Comparison of ENCODE assay signal across 15 cellular contexts in the genomic region with DNA sequence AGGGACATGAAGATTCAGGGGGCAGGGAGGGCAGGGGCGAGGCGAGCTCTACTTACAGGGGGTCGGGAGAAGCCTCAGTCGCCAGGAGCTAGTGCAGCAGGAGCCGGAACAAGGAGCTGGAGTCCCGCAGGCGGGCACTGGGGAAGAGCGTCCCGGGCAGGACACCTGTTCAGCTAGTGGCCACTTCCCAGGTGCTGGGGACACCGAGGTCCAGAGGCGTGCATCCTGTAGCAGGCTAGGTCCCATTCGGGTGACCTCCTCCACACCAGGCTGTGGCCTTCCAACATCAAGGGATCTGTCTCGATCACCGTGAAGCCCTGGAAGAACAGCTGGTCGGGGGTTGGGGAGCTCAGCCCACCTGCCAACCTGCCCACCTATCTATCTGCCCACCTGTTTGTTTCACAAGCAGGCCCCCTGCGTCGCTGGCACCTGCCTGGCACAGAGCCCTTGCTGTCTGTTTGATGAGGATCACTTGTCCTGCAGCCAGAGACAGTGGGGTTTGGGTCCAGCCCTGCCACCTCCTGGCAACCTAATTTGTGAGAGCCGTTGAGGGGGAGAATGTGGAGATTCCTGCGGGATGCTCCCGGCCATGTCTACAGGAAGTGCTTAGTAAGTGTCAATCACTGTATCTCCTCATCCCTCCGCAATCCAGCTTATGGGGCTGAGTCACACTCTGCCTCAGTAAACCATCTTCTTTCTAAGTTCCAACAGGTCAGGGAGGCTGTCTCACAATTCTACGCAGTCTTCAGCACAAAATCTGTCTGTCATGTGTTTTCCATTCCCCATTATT.
DNase-seq lines count a peak whose midpoint lies in the region; ATAC-seq and TF ChIP-seq lines count a peak whose summit lies in the region.
"Had no signal": no experiment of that assay in that cellular context is flagged by ENCODE, and none has a peak within 500 bp of the region (broad histone marks: within the 10 kb centered on the region; RNA-seq: fewer than 3 reads in every experiment).

No MANE protein-coding gene starts in this region.

- H4K20me1 ChIP-seq in GM23338 (replicated peaks; ENCODE audit: insufficient read depth) (no peaks in the 10 kb centered on the region), MM.1S (ENCODE audit: insufficient read depth, low read length) (no peaks in the 10 kb centered on the region)

- H3K4me1 ChIP-seq in lower lobe of right lung (no peaks in the 10 kb centered on the region), GM23338 (ENCODE audit: insufficient read depth) (no peaks in the 10 kb centered on the region), MM.1S (ENCODE audit: low read length) (no peaks in the 10 kb centered on the region)
- no peaks in the 10 kb centered on the region for H3K4me1 ChIP-seq in CD8-positive, alpha-beta T cell (ENCODE audit: insufficient read depth, low read length)
- H3K4me1 ChIP-seq: Caco-2, right atrium auricular region, vagina had no signal

- H3K4me2 ChIP-seq in GM23338 (no peak overlapping the region), MM.1S (ENCODE audit: low read depth, low read length) (no peak overlapping the region)

- H3K79me2 ChIP-seq in GM23338 (replicated peaks; ENCODE audit: insufficient read depth) (no peaks in the 10 kb centered on the region), MM.1S (ENCODE audit: low read length) (no peaks in the 10 kb centered on the region)

- H2AFZ ChIP-seq in GM23338 (no peak overlapping the region), MM.1S (ENCODE audit: low read length) (no peak overlapping the region)

- peaks cover 7% of the 10 kb centered on the region for H3K27me3 Mint-ChIP-seq in GM23338 (ENCODE audit: insufficient read depth, low read depth, poor library complexity)
- H3K27me3 Mint-ChIP-seq in CD8-positive, alpha-beta T cell (ENCODE audit: low read depth), result peaks cover 15% of the 10 kb centered on the region
- H3K27me3 Mint-ChIP-seq: activated CD4-positive, alpha-beta memory T cell treated with anti-CD3 and anti-CD28 coated beads, Interleukin-2, amount 10 ng/mL, durations not matched to agents 7 days and 5 days; stimulated activated naive CD8-positive, alpha-beta T cell treated with anti-CD3 and anti-CD28 coated beads, Interleukin-15, amount 100 ng/mL, for 72 hours had no signal

- H3K4me3 Mint-ChIP-seq in GM23338, result no peak overlapping the region
- H3K4me3 Mint-ChIP-seq in CD8-positive, alpha-beta T cell, result no peak overlapping the region
- H3K4me3 Mint-ChIP-seq: activated CD4-positive, alpha-beta memory T cell treated with anti-CD3 and anti-CD28 coated beads, Interleukin-2, amount 10 ng/mL, durations not matched to agents 7 days and 5 days; stimulated activated naive CD8-positive, alpha-beta T cell treated with anti-CD3 and anti-CD28 coated beads, Interleukin-15, amount 100 ng/mL, for 72 hours had no signal

- no peaks in the 10 kb centered on the region for H3F3A ChIP-seq in GM23338 (replicated peaks; ENCODE audit: low read depth)
- H3F3A ChIP-seq in MM.1S (ENCODE audit: insufficient read depth, low read length), result no peaks in the 10 kb centered on the region

- no peaks in the 10 kb centered on the region for H3K9me3 Mint-ChIP-seq in GM23338
- H3K9me3 Mint-ChIP-seq in CD8-positive, alpha-beta T cell, result no peaks in the 10 kb centered on the region
- H3K9me3 Mint-ChIP-seq: activated CD4-positive, alpha-beta memory T cell treated with anti-CD3 and anti-CD28 coated beads, Interleukin-2, amount 10 ng/mL, durations not matched to agents 7 days and 5 days; stimulated activated naive CD8-positive, alpha-beta T cell treated with anti-CD3 and anti-CD28 coated beads, Interleukin-15, amount 100 ng/mL, for 72 hours had no signal

- H3K36me3 Mint-ChIP-seq in GM23338 (ENCODE audit: low read depth), result no peaks in the 10 kb centered on the region
- no peaks in the 10 kb centered on the region for H3K36me3 Mint-ChIP-seq in CD8-positive, alpha-beta T cell

- no peak overlapping the region for H3K4me3 ChIP-seq in lower lobe of right lung
- H3K4me3 ChIP-seq in GM23338, result no peak overlapping the region
- H3K4me3 ChIP-seq in CD8-positive, alpha-beta T cell (ENCODE audit: low read depth, low read length), result no peak overlapping the region
- no peak overlapping the region for H3K4me3 ChIP-seq in MM.1S (ENCODE audit: low read length)
- H3K4me3 ChIP-seq: right atrium auricular region, vagina had no signal

- no peak for TF ChIP-seq CTCF in lower lobe of right lung (IDR thresholded peaks at IDR 0.05)
- no peak for TF ChIP-seq CTCF in GM23338 (conservative IDR thresholded peaks at IDR 0.05; ENCODE audit: low read depth in 2 of 2)
- TF ChIP-seq CTCF in CD8-positive, alpha-beta T cell (IDR thresholded peaks at IDR 0.05), result no peak
- TF ChIP-seq CTCF in MM.1S (IDR thresholded peaks at IDR 0.05; ENCODE audit: low read length), result no peak

- H3K27me3 ChIP-seq in lower lobe of right lung (ENCODE audit: low read depth), result peaks cover 13% of the 10 kb centered on the region
- H3K27me3 ChIP-seq in GM23338 (ENCODE audit: insufficient read depth), result no peaks in the 10 kb centered on the region
- no peaks in the 10 kb centered on the region for H3K27me3 ChIP-seq in CD8-positive, alpha-beta T cell (ENCODE audit: insufficient read depth, low read length)
- H3K27me3 ChIP-seq in MM.1S (replicated peaks; ENCODE audit: insufficient read depth, low read length), result peaks cover 91% of the 10 kb centered on the region
- H3K27me3 ChIP-seq: right atrium auricular region, vagina had no signal

- POLR2A ChIA-PET in CD8-positive, alpha-beta T cell (lab: Charles Lee), result no interaction called here

- DNase-seq in left ventricle myocardium superior, result peak; percentile 7
- no peak for DNase-seq in left cardiac atrium
- peak; percentile 69 for DNase-seq in NCI-H69 (lab: John Stamatoyannopoulos, UW)
- peak; percentile 36 for DNase-seq in lower lobe of right lung
- no peak for DNase-seq in GM23338 (ENCODE audit: low spot score)
- DNase-seq in CD8-positive, alpha-beta T cell, result no peak
- DNase-seq in MM.1S, result no peak
- DNase-seq: activated CD4-positive, alpha-beta memory T cell treated with anti-CD3 and anti-CD28 coated beads, Interleukin-2, amount 10 ng/mL, durations not matched to agents 7 days and 5 days; mesenchymal stem cell; NCI-H1930; stimulated activated naive CD8-positive, alpha-beta T cell treated with anti-CD3 and anti-CD28 coated beads, Interleukin-15, amount 100 ng/mL, for 72 hours had no signal

- no peak overlapping the region for H3K27ac Mint-ChIP-seq in GM23338
- no peak overlapping the region for H3K27ac Mint-ChIP-seq in CD8-positive, alpha-beta T cell
- H3K27ac Mint-ChIP-seq: activated CD4-positive, alpha-beta memory T cell treated with anti-CD3 and anti-CD28 coated beads, Interleukin-2, amount 10 ng/mL, durations not matched to agents 7 days and 5 days; stimulated activated naive CD8-positive, alpha-beta T cell treated with anti-CD3 and anti-CD28 coated beads, Interleukin-15, amount 100 ng/mL, for 72 hours had no signal

- H3K36me3 ChIP-seq in lower lobe of right lung, result no peaks in the 10 kb centered on the region
- no peaks in the 10 kb centered on the region for H3K36me3 ChIP-seq in GM23338 (ENCODE audit: insufficient read depth)
- H3K36me3 ChIP-seq in CD8-positive, alpha-beta T cell (ENCODE audit: insufficient read depth, low read length), result no peaks in the 10 kb centered on the region
- H3K36me3 ChIP-seq in MM.1S (replicated peaks; ENCODE audit: insufficient read depth, low read length), result no peaks in the 10 kb centered on the region
- H3K36me3 ChIP-seq: right atrium auricular region, vagina had no signal

- peaks cover 4% of the 10 kb centered on the region; the same call in 2 of the 3 replicates for H3K4me1 Mint-ChIP-seq in GM23338
- no peaks in the 10 kb centered on the region for H3K4me1 Mint-ChIP-seq in CD8-positive, alpha-beta T cell (ENCODE audit: low read depth)
- H3K4me1 Mint-ChIP-seq: activated CD4-positive, alpha-beta memory T cell treated with anti-CD3 and anti-CD28 coated beads, Interleukin-2, amount 10 ng/mL, durations not matched to agents 7 days and 5 days; stimulated activated naive CD8-positive, alpha-beta T cell treated with anti-CD3 and anti-CD28 coated beads, Interleukin-15, amount 100 ng/mL, for 72 hours had no signal

- no peak overlapping the region for H3K9ac ChIP-seq in MM.1S (ENCODE audit: low read length)

- CTCF ChIA-PET in CD8-positive, alpha-beta T cell (lab: Charles Lee), result no interaction called here

- H3K9me2 ChIP-seq in GM23338 (ENCODE audit: insufficient read depth) (no peaks in the 10 kb centered on the region), MM.1S (replicated peaks; ENCODE audit: insufficient read depth, low read length) (no peaks in the 10 kb centered on the region)

- H3K9me3 ChIP-seq in lower lobe of right lung (no peaks in the 10 kb centered on the region), MM.1S (replicated peaks; ENCODE audit: insufficient read depth, low read length) (no peaks in the 10 kb centered on the region)
- no peaks in the 10 kb centered on the region for H3K9me3 ChIP-seq in CD8-positive, alpha-beta T cell (ENCODE audit: low read length)
- H3K9me3 ChIP-seq: Caco-2, vagina had no signal

- H3K27ac ChIP-seq in lower lobe of right lung (no peak overlapping the region), GM23338 (ENCODE audit: low read depth) (no peak overlapping the region), MM.1S (ENCODE audit: low read length) (no peak overlapping the region)
- no peak overlapping the region for H3K27ac ChIP-seq in CD8-positive, alpha-beta T cell (ENCODE audit: low read depth, low read length)
- H3K27ac ChIP-seq: right atrium auricular region, vagina had no signal

- ATAC-seq in left ventricle myocardium superior (no peak), left cardiac atrium (no peak), lower lobe of right lung (no peak), GM21390 (IDR thresholded peaks at IDR 0.05; ENCODE audit: unreplicated experiment) (no peak), GM23338 (no peak)
- no peak for ATAC-seq in CD8-positive, alpha-beta T cell
- ATAC-seq: stimulated activated naive CD8-positive, alpha-beta T cell treated with anti-CD3 and anti-CD28 coated beads, Interleukin-15, amount 100 ng/mL, for 72 hours had no signal

- intact Hi-C loops in left ventricle myocardium superior (cut with micrococcal nuclease) (no loop called here), left cardiac atrium (cut with DNase I) (no loop called here), lower lobe of right lung (cut with DNase I) (no loop called here)
- intact Hi-C loops in CD8-positive, alpha-beta T cell (cut with DNase I, micrococcal nuclease), result no loop called here

TF ChIP-seq in GM23338, 12 proteins besides CTCF, POLR2A, EP300 and RAD21 (continues in another document):
- TF ChIP-seq EZH2phosphoT487 (IDR thresholded peaks at IDR 0.05; ENCODE audit: unreplicated experiment) (no peak), EZH2 (IDR thresholded peaks at IDR 0.05; ENCODE audit: low read depth, unreplicated experiment) (no peak)
- TF ChIP-seq, protein P1, sequence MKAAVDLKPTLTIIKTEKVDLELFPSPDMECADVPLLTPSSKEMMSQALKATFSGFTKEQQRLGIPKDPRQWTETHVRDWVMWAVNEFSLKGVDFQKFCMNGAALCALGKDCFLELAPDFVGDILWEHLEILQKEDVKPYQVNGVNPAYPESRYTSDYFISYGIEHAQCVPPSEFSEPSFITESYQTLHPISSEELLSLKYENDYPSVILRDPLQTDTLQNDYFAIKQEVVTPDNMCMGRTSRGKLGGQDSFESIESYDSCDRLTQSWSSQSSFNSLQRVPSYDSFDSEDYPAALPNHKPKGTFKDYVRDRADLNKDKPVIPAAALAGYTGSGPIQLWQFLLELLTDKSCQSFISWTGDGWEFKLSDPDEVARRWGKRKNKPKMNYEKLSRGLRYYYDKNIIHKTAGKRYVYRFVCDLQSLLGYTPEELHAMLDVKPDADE (IDR thresholded peaks at IDR 0.05), result no peak

Comparison
In these comparisons a context has a peak if more than half of its experiments do, and no peak if none do; other contexts are left out.
1. DNase-seq: peak in left ventricle myocardium superior (single experiment), NCI-H69 (single experiment) and lower lobe of right lung (single experiment); none in left cardiac atrium (single experiment), GM23338 (single experiment), CD8-positive, alpha-beta T cell (0 of 7) and MM.1S (single experiment).